ENCODE assay signal across 8 cellular contexts in genomic region chr14:103630364-103631108, GRCh38. TPM values are rescaled to one million over a fixed set of nuclear protein-coding genes. Genes with fewer than 3 reads are reported as not detected.
DNase-seq lines count a peak whose midpoint lies in the region; ATAC-seq and TF ChIP-seq lines count a peak whose summit lies in the region.

No MANE protein-coding gene starts in this region.

- H3K9me3 ChIP-seq in RWPE2 (ENCODE audit: severe bottlenecking) (no peaks in the 10 kb centered on the region), esophagus squamous epithelium (no peaks in the 10 kb centered on the region), prostate gland (no peaks in the 10 kb centered on the region)

- H3K27ac ChIP-seq in RWPE2 (ENCODE audit: poor library complexity, severe bottlenecking) (peak overlapping the region; percentile 87), esophagus squamous epithelium (peak overlapping the region; percentile 98 to 100 (median 98)), prostate gland (peak overlapping the region in 1 of 2 donors; percentile 98)

- TF ChIP-seq CTCF in RWPE2 (IDR thresholded peaks at IDR 0.05; ENCODE audit: poor library complexity, severe bottlenecking), result no peak
- TF ChIP-seq CTCF in esophagus squamous epithelium (IDR thresholded peaks at IDR 0.05), result no peak
- TF ChIP-seq CTCF in prostate gland (IDR thresholded peaks at IDR 0.05), result no peak
- TF ChIP-seq CTCF in GM20000 (IDR thresholded peaks at IDR 0.05; ENCODE audit: extremely low read depth, missing control alignments), result no peak

- H3K27me3 ChIP-seq in RWPE2 (ENCODE audit: insufficient read depth, poor library complexity, severe bottlenecking) (no peaks in the 10 kb centered on the region), esophagus squamous epithelium (no peaks in the 10 kb centered on the region), prostate gland (replicated peaks; ENCODE audit: insufficient read depth) (no peaks in the 10 kb centered on the region)

- H3K36me3 ChIP-seq in RWPE2 (ENCODE audit: low read depth) (peaks cover 33% of the 10 kb centered on the region), esophagus squamous epithelium (peaks cover 0 to 38% (median 0%) of the 10 kb centered on the region in 3 donors), prostate gland (no peaks in the 10 kb centered on the region)

- peak overlapping the region; percentile 94; the same call in 1 of the 2 replicates for H3K4me3 ChIP-seq in GM08714 (ENCODE audit: low read length)
- H3K4me3 ChIP-seq in RWPE2 (ENCODE audit: severe bottlenecking), result peak overlapping the region; percentile 94
- peak overlapping the region; percentile 89 to 100 (median 90) for H3K4me3 ChIP-seq in esophagus squamous epithelium
- H3K4me3 ChIP-seq in prostate gland, result peak overlapping the region; percentile 98 to 99

- no peak for TF ChIP-seq POLR2A in esophagus squamous epithelium (IDR thresholded peaks at IDR 0.05)
- no peak for TF ChIP-seq POLR2A in prostate gland (IDR thresholded peaks at IDR 0.05)

- DNase-seq in RWPE2 (ENCODE audit: low spot score), result no peak
- no peak for DNase-seq in esophagus squamous epithelium (lab: John Stamatoyannopoulos, UW)
- no peak for DNase-seq in prostate gland (ENCODE audit: low spot score)
- no peak for DNase-seq in stimulated activated CD4-positive, alpha-beta T cell treated with anti-CD3 and anti-CD28 coated beads, Interleukin-1b, Interleukin-23, amount 100 ng/mL, for 48 hours
- no peak for DNase-seq in stimulated activated CD4-positive, alpha-beta T cell treated with anti-CD3 and anti-CD28 coated beads, Interleukin-2, amount 100 ng/mL, for 48 hours
- DNase-seq in GM20000 (ENCODE audit: low spot score), result no peak

- H3K4me1 ChIP-seq in RWPE2 (ENCODE audit: insufficient read depth, poor library complexity, severe bottlenecking) (peaks cover 7% of the 10 kb centered on the region), esophagus squamous epithelium (peaks cover 20 to 85% (median 45%) of the 10 kb centered on the region in 3 donors), prostate gland (replicated peaks) (peaks cover 11% of the 10 kb centered on the region)

- intact Hi-C loops in esophagus squamous epithelium (cut with DNase I) (no loop called here), prostate gland (cut with DNase I) (no loop called here)

- no peak for ATAC-seq in RWPE2 (ENCODE audit: low read depth)
- no peak for ATAC-seq in GM18858 (IDR thresholded peaks at IDR 0.05; ENCODE audit: unreplicated experiment)

- 12 to 23% methylated on average over 5 of the region's 5 CpGs for WGBS in esophagus squamous epithelium, 2 donors
- WGBS in prostate gland, result 18% methylated on average over 5 of the region's 5 CpGs

RNA-seq across cellular contexts. Expression of gene KLC1, which starts 1.5 kb away (rescaled TPM):
- 100 to 1,000 TPM; 101 to 285 (median 194) TPM for total RNA-seq in esophagus squamous epithelium
- 100 to 1,000 TPM; 168 to 287 TPM for total RNA-seq in prostate gland
